Comparison of ENCODE assay signal across 8 cellular contexts in the genomic region with DNA sequence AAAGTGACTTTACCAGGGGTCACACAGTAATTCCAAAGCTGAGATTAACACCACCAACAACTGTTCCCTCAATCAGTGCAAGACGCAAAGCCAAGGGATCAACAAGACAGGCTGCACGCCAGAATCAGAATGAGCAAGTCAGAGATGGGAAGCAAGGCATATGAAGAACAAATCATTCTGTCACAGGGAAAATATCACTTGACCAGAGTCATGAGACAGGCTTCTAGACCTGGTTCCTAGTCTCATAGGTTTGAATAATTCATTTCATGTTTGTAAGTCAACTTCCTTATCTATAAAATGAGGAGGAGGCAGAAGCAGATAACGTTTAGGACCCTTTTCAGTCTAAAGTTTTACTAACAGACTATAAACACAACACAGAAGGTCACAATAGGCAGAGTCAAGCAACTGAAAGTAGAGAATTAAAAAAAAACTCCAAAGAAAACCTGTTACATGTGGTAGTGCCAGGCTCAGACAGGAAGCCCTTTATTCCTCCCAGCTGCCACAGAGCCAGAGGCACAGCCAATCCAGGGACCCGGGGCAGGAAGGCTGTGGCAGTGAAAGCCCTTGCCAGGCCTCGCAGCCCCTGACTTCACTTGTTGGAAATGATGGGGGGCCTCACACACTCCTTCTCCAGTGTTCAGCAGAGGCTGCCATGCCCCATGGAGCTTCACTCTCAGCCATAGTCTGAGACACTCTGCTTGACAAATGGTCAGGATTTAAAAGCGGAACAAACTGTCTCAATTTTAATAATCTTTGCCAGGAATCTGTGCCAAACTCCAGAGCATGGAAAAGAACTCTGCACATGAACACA. TPM values are rescaled to one million over a fixed set of nuclear protein-coding genes. Genes with fewer than 3 reads are reported as not detected.
DNase-seq lines count a peak whose midpoint lies in the region; ATAC-seq and TF ChIP-seq lines count a peak whose summit lies in the region.

No MANE protein-coding gene starts in this region.

- TF ChIP-seq CTCF in Panc1 (IDR thresholded peaks at IDR 0.05) = no peak
- TF ChIP-seq CTCF in nephron (IDR thresholded peaks at IDR 0.05; ENCODE audit: unreplicated experiment in 3 of 3) = no peak

- no peak overlapping the region for H3K4me3 Mint-ChIP-seq in nephron

- H3K4me3 ChIP-seq in BLaER1 (no peak overlapping the region), Panc1 (ENCODE audit: low read depth in 2 of 2, low read length in 2 of 2) (no peak overlapping the region), esophagus (ENCODE audit: low read depth in 1 of 2, low read length in 2 of 2) (no peak overlapping the region), HAP-1 (no peak overlapping the region)

- ATAC-seq in Panc1 = peak; percentile 42; the same call in 1 of the 2 replicates

- H3K27me3 Mint-ChIP-seq in nephron (ENCODE audit: low read depth) = peaks cover 3% of the 10 kb centered on the region

- peaks cover 11% of the 10 kb centered on the region for H3K36me3 Mint-ChIP-seq in nephron (ENCODE audit: low read depth)

- in situ Hi-C loops in Panc1 (cut with HindIII; ENCODE audit: low pct_unique_long_range_greater_than_20kb, low sequenced_read_pairs) (no loop called here), HAP-1 (cut with MboI; ENCODE audit: low sequenced_read_pairs) (no loop called here)

- intact Hi-C loops in Panc1 (cut with micrococcal nuclease; ENCODE audit: unreplicated experiment) = no loop called here

- H3K9me3 ChIP-seq in BLaER1 (no peaks in the 10 kb centered on the region), Panc1 (ENCODE audit: control insufficient read depth, insufficient read depth, low read depth, low read length) (no peaks in the 10 kb centered on the region), esophagus (ENCODE audit: control insufficient read depth in 2 of 2, insufficient read depth in 1 of 2, low read depth in 1 of 2, low read length in 1 of 2) (no peaks in the 10 kb centered on the region), HAP-1 (no peaks in the 10 kb centered on the region)

- 28 to 31% methylated on average over 6 of the region's 6 CpGs for WGBS in esophagus, 2 donors

- peaks cover 23% of the 10 kb centered on the region for H3K4me1 Mint-ChIP-seq in nephron

- H3K27me3 ChIP-seq in BLaER1 = no peaks in the 10 kb centered on the region
- H3K27me3 ChIP-seq in Panc1 (ENCODE audit: control insufficient read depth, insufficient read depth, low read length) = no peaks in the 10 kb centered on the region
- no peaks in the 10 kb centered on the region for H3K27me3 ChIP-seq in esophagus (ENCODE audit: control insufficient read depth in 1 of 2, insufficient read depth in 2 of 2, low read length in 2 of 2)
- no peaks in the 10 kb centered on the region for H3K27me3 ChIP-seq in HAP-1 (ENCODE audit: low read depth)

- no TSS peak for BruUV-seq in Panc1 (replicated peaks; lab: Mats Ljungman, UMichigan)

- 0 out of 2 replicates have a peak, but pooled peaks cover 3% of the 10 kb centered on the region for H3K36me3 ChIP-seq in BLaER1
- H3K36me3 ChIP-seq in Panc1 (ENCODE audit: control insufficient read depth, insufficient read depth, low read length) = no peaks in the 10 kb centered on the region
- no peaks in the 10 kb centered on the region for H3K36me3 ChIP-seq in esophagus (ENCODE audit: control insufficient read depth in 2 of 2, insufficient read depth in 2 of 2, low read length in 1 of 2)
- no peaks in the 10 kb centered on the region for H3K36me3 ChIP-seq in HAP-1 (replicated peaks)

- peaks cover 9% of the 10 kb centered on the region for H3K4me1 ChIP-seq in BLaER1
- H3K4me1 ChIP-seq in Panc1 (ENCODE audit: control insufficient read depth, insufficient read depth, low read length) = peaks cover 8% of the 10 kb centered on the region
- peaks cover 0 to 2% of the 10 kb centered on the region in 2 donors for H3K4me1 ChIP-seq in esophagus (ENCODE audit: control insufficient read depth in 2 of 2, insufficient read depth in 2 of 2, low read length in 1 of 2)
- no peaks in the 10 kb centered on the region for H3K4me1 ChIP-seq in HAP-1

- POLR2A ChIA-PET in Panc1 (lab: Charles Lee) = interaction anchor here (0.6 kb wide), 1 partner anchor 293 kb away, joined by 3 read pairs; no protein-coding TSS in a partner anchor

- no peak overlapping the region for H3K27ac ChIP-seq in BLaER1
- H3K27ac ChIP-seq in Panc1 (ENCODE audit: low read length) = 0 out of 2 replicates have a peak overlapping the region, but pooled peaks have one; percentile 1
- peak overlapping the region; percentile 42 to 74 for H3K27ac ChIP-seq in esophagus (ENCODE audit: low read depth in 2 of 2, low read length in 1 of 2)

- peaks cover 3% of the 10 kb centered on the region for H3K9me3 Mint-ChIP-seq in nephron

- H4K20me1 ChIP-seq in BLaER1 = no peaks in the 10 kb centered on the region

- H3K4me2 ChIP-seq in BLaER1 = peak overlapping the region; percentile 36

- no peak for DNase-seq in Panc1 (ENCODE audit: low read depth, low spot score)
- DNase-seq in HAP-1 (ENCODE audit: low spot score in 2 of 2) = no peak
- no peak for DNase-seq in AG08395 (ENCODE audit: low spot score)
- DNase-seq in SHP77 treated with DMSO at 0.1 percent for 48 hours (lab: John Stamatoyannopoulos, UW) = no peak
- DNase-seq in RKO (ENCODE audit: low spot score) = no peak

- peak overlapping the region; percentile 52 to 80 (median 76) for H3K27ac Mint-ChIP-seq in nephron

- CTCF ChIA-PET in Panc1 (lab: Charles Lee) = no interaction called here

- H3K9ac ChIP-seq in BLaER1 = no peak overlapping the region

RNA-seq across cellular contexts. Expression of a gene that starts 29.2 kb away (rescaled TPM):
- 230 TPM for total RNA-seq in Panc1 (2021; ENCODE audit: unreplicated experiment)
- polyA plus RNA-seq in Panc1 (2012; ENCODE audit: insufficient read length) = 130 TPM
- 10 to 100 TPM; 57.2 to 59.3 TPM for polyA plus RNA-seq in esophagus
